Comparison of ENCODE assay signal across 8 cellular contexts in genomic region chr14:69766984-69767368, GRCh38. TPM values are rescaled to one million over a fixed set of nuclear protein-coding genes. Genes with fewer than 3 reads are reported as not detected.
DNase-seq lines count a peak whose midpoint lies in the region; ATAC-seq, FAIRE-seq and TF ChIP-seq lines count a peak whose summit lies in the region.

SRSF5 (plus strand) TSS chr14:69767142; CDS start chr14:69768157, 1,015 bp downstream.

- TF ChIP-seq CTCF in CD14-positive monocyte (IDR thresholded peaks at IDR 0.05) (no peak), HepG2 (CRISPR knock-in tag; IDR thresholded peaks at IDR 0.05) (0 out of 2 replicates have a peak, but pooled peaks have one; percentile 18)

- H3K9ac ChIP-seq in HepG2 (ENCODE audit: insufficient read depth, low read depth, low read length): peak within 1 kb of the TSS; percentile 100

- H3K4me3 Mint-ChIP-seq in CD14-positive monocyte: peak within 1 kb of the TSS; percentile 97 to 98

- peak; percentile 71 for ATAC-seq in GM19397 (IDR thresholded peaks at IDR 0.05; ENCODE audit: unreplicated experiment)
- peak; percentile 73 for ATAC-seq in HG03571 (IDR thresholded peaks at IDR 0.05; ENCODE audit: unreplicated experiment)
- peak; percentile 92 for ATAC-seq in HepG2

- peaks cover 17 to 37% of the 10 kb centered on the region in 2 experiments for H3K36me3 ChIP-seq in HepG2 (replicated peaks in 1 of 2; ENCODE audit: control insufficient read depth in 1 of 2, insufficient read depth in 2 of 2, low read length in 2 of 2)

- TF ChIP-seq POLR2A in HepG2 (IDR thresholded peaks at IDR 0.05; ENCODE audit: insufficient read depth in 1 of 2, low read depth in 2 of 2, low read length in 2 of 2): peak; percentile 99 to 100

- in situ Hi-C loops in HepG2 (cut with HindIII; ENCODE audit: extremely low pct_ligation_motif_present, low pct_unique_long_range_greater_than_20kb): no loop called here

- H3K4me1 ChIP-seq in HepG2 (ENCODE audit: insufficient read depth, low read length): peaks cover 48% of the 10 kb centered on the region

- TF ChIP-seq EP300 in HepG2 (IDR thresholded peaks at IDR 0.05; ENCODE audit: low read depth in 2 of 2, low read length in 2 of 2) (0 out of 4 replicates have a peak, but pooled peaks of 1 of the 2 experiments have one; percentile 30), HepG2 (CRISPR knock-in tag; IDR thresholded peaks at IDR 0.05; ENCODE audit: borderline replicate concordance) (no peak)

- POLR2A ChIA-PET in HepG2 (lab: Yijun Ruan, JAX): interaction anchor here (0.6 to 3.1 kb wide), 33 partner anchors 9 to 575 kb away, joined by 3 to 47 read pairs (median 5); partner anchors contain the start of genes ERH, EXD2, SLC10A1 and SLC39A9

- CTCF ChIA-PET in HepG2 (lab: Yijun Ruan, JAX; ENCODE audit: low intra/inter-chr PET ratio, low total read pairs): no interaction called here

- BruUV-seq in HepG2 (replicated peaks; lab: Mats Ljungman, UMichigan): no TSS peak

- H3K4me3 ChIP-seq in HepG2 (replicated peaks in 1 of 3; ENCODE audit: insufficient read depth in 1 of 3, low read depth in 2 of 3, low read length in 3 of 3): peak within 1 kb of the TSS; percentile 96 to 99 (median 99)

- H4K20me1 ChIP-seq in HepG2 (ENCODE audit: insufficient read depth, low read length): peaks cover 34% of the 10 kb centered on the region

- DNase-seq in CD14-positive monocyte (ENCODE audit: low spot score) (peak; percentile 98), NCI-H82 (lab: John Stamatoyannopoulos, UW) (peak; percentile 97), dermis microvascular lymphatic vessel endothelial cell (ENCODE audit: low read depth in 2 of 2) (peak; percentile 94 to 97), HepG2 (ENCODE audit: low spot score) (peak; percentile 94)
- peak; percentile 94 to 95 for DNase-seq in activated CD4-positive, alpha-beta T cell treated with anti-CD3 and anti-CD28 coated beads, Interleukin-2, amount 50 U/mL, for 48 hours
- peak; percentile 92 for DNase-seq in stimulated activated CD4-positive, alpha-beta T cell treated with anti-CD3 and anti-CD28 coated beads, Interleukin-4, amount 100 ng/mL, for 1 hour

- no peaks in the 10 kb centered on the region; a peak in 1 of 5 replicates for H3K27me3 ChIP-seq in HepG2 (ENCODE audit: control insufficient read depth in 1 of 2, insufficient read depth in 2 of 2, low read length in 2 of 2)

- FAIRE-seq in HepG2 (lab: Jason Lieb, UNC): peak; percentile 70

- H3K4me2 ChIP-seq in HepG2 (ENCODE audit: low read depth, low read length): peak within 1 kb of the TSS; percentile 93

- H3K27ac ChIP-seq in HepG2 (ENCODE audit: extremely low read length, insufficient read depth, low read length): peak within 1 kb of the TSS; percentile 99

- no peaks in the 10 kb centered on the region for H3K27me3 Mint-ChIP-seq in CD14-positive monocyte (ENCODE audit: low read depth in 3 of 3)

- TF ChIP-seq RAD21 in HepG2 (CRISPR knock-in tag; IDR thresholded peaks at IDR 0.05): peak; percentile 25; the same call in 1 of the 2 replicates

- 1% methylated on average over 12 of the region's 31 CpGs for WGBS in HepG2 (ENCODE audit: low lambda C conversion rate)

- H3K9me3 Mint-ChIP-seq in CD14-positive monocyte: peaks cover 3 to 28% (median 17%) of the 10 kb centered on the region in 7 donors

- H2AFZ ChIP-seq in HepG2 (ENCODE audit: low read length): no peak within 1 kb of the TSS

- intact Hi-C loops in CD14-positive monocyte (cut with micrococcal nuclease): loop anchor here (5.0 kb wide), 2 partner anchors 40 to 370 kb away; partner anchors contain the start of genes ERH (in 1 of the 2) and SLC39A9 (in 1 of the 2)
- intact Hi-C loops in HepG2 (cut with micrococcal nuclease; ENCODE audit: unreplicated experiment): no loop called here

- H3K9me3 ChIP-seq in HepG2 (ENCODE audit: low read length): no peaks in the 10 kb centered on the region

- peaks cover 41 to 44% of the 10 kb centered on the region in 2 donors for H3K36me3 Mint-ChIP-seq in CD14-positive monocyte

- H3K79me2 ChIP-seq in HepG2 (ENCODE audit: insufficient read depth, low read length): peaks cover 40% of the 10 kb centered on the region

- peaks cover 35% of the 10 kb centered on the region for H3K4me1 Mint-ChIP-seq in CD14-positive monocyte

- peak within 1 kb of the TSS; percentile 99 to 100 (median 100) for H3K27ac Mint-ChIP-seq in CD14-positive monocyte

TF ChIP-seq in HepG2, 621 proteins besides CTCF, POLR2A, EP300 and RAD21 (continues in another document):
- TF ChIP-seq ZNF75D (CRISPR knock-in tag; IDR thresholded peaks at IDR 0.05; ENCODE audit: borderline replicate concordance) (no peak), ZNF484 (CRISPR knock-in tag; IDR thresholded peaks at IDR 0.05; ENCODE audit: borderline replicate concordance, low read depth) (no peak), TERF1 (CRISPR knock-in tag; IDR thresholded peaks at IDR 0.05) (no peak), ZBTB21 (CRISPR knock-in tag; IDR thresholded peaks at IDR 0.05) (peak; percentile 85), ATF7-NPFF (CRISPR knock-in tag; IDR thresholded peaks at IDR 0.05; ENCODE audit: low read depth) (peak; percentile 83), MAFK (conservative IDR thresholded peaks at IDR 0.05 in 1 of 2, IDR thresholded peaks at IDR 0.05 in 1 of 2; ENCODE audit: low read length in 2 of 2) (no peak), CCAR2 (optimal IDR thresholded peaks at IDR 0.05; ENCODE audit: low read depth, low read length) (no peak), ZFP36L2 (CRISPR knock-in tag; IDR thresholded peaks at IDR 0.05) (no peak; the same call in 1 of the 2 replicates), CHCHD3 (CRISPR knock-in tag; IDR thresholded peaks at IDR 0.05) (0 out of 2 replicates have a peak, but pooled peaks have one; percentile 37), U2AF1 (optimal IDR thresholded peaks at IDR 0.05; ENCODE audit: low read depth, low read length) (peak; percentile 80), NFATC3 (CRISPR knock-in tag; IDR thresholded peaks at IDR 0.05) (no peak)
- TF ChIP-seq, protein P1, sequence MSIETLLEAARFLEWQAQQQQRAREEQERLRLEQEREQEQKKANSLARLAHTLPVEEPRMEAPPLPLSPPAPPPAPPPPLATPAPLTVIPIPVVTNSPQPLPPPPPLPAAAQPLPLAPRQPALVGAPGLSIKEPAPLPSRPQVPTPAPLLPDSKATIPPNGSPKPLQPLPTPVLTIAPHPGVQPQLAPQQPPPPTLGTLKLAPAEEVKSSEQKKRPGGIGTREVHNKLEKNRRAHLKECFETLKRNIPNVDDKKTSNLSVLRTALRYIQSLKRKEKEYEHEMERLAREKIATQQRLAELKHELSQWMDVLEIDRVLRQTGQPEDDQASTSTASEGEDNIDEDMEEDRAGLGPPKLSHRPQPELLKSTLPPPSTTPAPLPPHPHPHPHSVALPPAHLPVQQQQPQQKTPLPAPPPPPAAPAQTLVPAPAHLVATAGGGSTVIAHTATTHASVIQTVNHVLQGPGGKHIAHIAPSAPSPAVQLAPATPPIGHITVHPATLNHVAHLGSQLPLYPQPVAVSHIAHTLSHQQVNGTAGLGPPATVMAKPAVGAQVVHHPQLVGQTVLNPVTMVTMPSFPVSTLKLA (IDR thresholded peaks at IDR 0.05): no peak
- TF ChIP-seq, protein P2, sequence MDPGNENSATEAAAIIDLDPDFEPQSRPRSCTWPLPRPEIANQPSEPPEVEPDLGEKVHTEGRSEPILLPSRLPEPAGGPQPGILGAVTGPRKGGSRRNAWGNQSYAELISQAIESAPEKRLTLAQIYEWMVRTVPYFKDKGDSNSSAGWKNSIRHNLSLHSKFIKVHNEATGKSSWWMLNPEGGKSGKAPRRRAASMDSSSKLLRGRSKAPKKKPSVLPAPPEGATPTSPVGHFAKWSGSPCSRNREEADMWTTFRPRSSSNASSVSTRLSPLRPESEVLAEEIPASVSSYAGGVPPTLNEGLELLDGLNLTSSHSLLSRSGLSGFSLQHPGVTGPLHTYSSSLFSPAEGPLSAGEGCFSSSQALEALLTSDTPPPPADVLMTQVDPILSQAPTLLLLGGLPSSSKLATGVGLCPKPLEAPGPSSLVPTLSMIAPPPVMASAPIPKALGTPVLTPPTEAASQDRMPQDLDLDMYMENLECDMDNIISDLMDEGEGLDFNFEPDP (CRISPR knock-in tag; conservative IDR thresholded peaks at IDR 0.05): no peak

RNA-seq across cellular contexts. Expression of gene SRSF5, which starts in this region (rescaled TPM):
- polyA plus RNA-seq in CD14-positive monocyte (100 to 1,000 TPM; 410 to 502 TPM), HepG2 (2011; rRNA removed) (189 and 218 TPM in 2 replicates)
- total RNA-seq in dermis microvascular lymphatic vessel endothelial cell (72.5 and 85.7 TPM in 2 replicates), HepG2 (2016; rRNA removed; fragmentation: Illumina TruSeq; extraction: Trizol) (277 and 333 TPM in 2 replicates)
- 66.7 and 68.4 TPM in 2 replicates for total RNA-seq in HepG2 (2016; cell fraction: cytosol; rRNA removed; fragmentation: Illumina TruSeq; extraction: Trizol; ENCODE audit: low read depth)
- total RNA-seq in HepG2 (2016; cell fraction: insoluble cytoplasmic fraction; rRNA removed; fragmentation: Illumina TruSeq; extraction: Trizol): 277 and 309 TPM in 2 replicates
- 68.2 and 70.5 TPM in 2 replicates for total RNA-seq in HepG2 (2016; cell fraction: membrane; rRNA removed; fragmentation: Illumina TruSeq; extraction: Trizol)
- total RNA-seq in HepG2 (2016; cell fraction: nucleus; rRNA removed; fragmentation: Illumina TruSeq; extraction: Trizol): 278 and 311 TPM in 2 replicates
- polyA plus RNA-seq in HepG2 (2011; cell fraction: cytosol; rRNA removed): 169 and 242 TPM in 2 replicates
- 586 and 686 TPM in 2 replicates for polyA plus RNA-seq in HepG2 (2011; cell fraction: nucleus; rRNA removed)
- polyA plus RNA-seq in HepG2 (2012): 376 and 529 TPM in 2 replicates
- polyA plus RNA-seq in HepG2 (2016; cell fraction: cytosol; fragmentation: Illumina TruSeq; extraction: Trizol; ENCODE audit: low read depth): 22.7 and 25.6 TPM in 2 replicates
- polyA plus RNA-seq in HepG2 (2016; cell fraction: insoluble cytoplasmic fraction; fragmentation: Illumina TruSeq; extraction: Trizol; ENCODE audit: low read depth): 415 and 444 TPM in 2 replicates
- 45.5 and 47.3 TPM in 2 replicates for polyA plus RNA-seq in HepG2 (2016; cell fraction: membrane; fragmentation: Illumina TruSeq; extraction: Trizol; ENCODE audit: low read depth)
- 410 and 415 TPM in 2 replicates for polyA plus RNA-seq in HepG2 (2016; cell fraction: nucleus; fragmentation: Illumina TruSeq; extraction: Trizol; ENCODE audit: insufficient read depth, low read depth)
- polyA minus RNA-seq in HepG2 (2011; rRNA and poly(A)+ RNA removed; ENCODE audit: low replicate concordance): 99.8 and 128 TPM in 2 replicates
- 61.5 and 65.7 TPM in 2 replicates for polyA minus RNA-seq in HepG2 (2011; cell fraction: cytosol; rRNA and poly(A)+ RNA removed)
- 704 and 755 TPM in 2 replicates for polyA minus RNA-seq in HepG2 (2011; cell fraction: nucleus; rRNA and poly(A)+ RNA removed)

Comparison
In these comparisons a context has a peak if more than half of its experiments do, and no peak if none do; other contexts are left out.
1. Peak in every context shown above with its lines: DNase-seq, ATAC-seq, H3K4me3 ChIP-seq and H3K27ac ChIP-seq.